35 cellular contexts compared by ENCODE assay signal in genomic region chr4:87946766-87947165, GRCh38.
"Had no signal": no experiment of that assay in that cellular context is flagged by ENCODE, and none has a peak within 500 bp of the region (broad histone marks: within the 10 kb centered on the region; RNA-seq: fewer than 3 reads in every experiment).

No MANE protein-coding gene starts in this region.

- H3K4me2 ChIP-seq: KMS-11 had no signal

- H3K9me3 ChIP-seq: MG63 had no signal

- H3K27me3 ChIP-seq: MG63 had no signal

- DNase-seq: Karpas-422, Kasumi-1, MG63, MM.1S, MV-4-11, NCI-H1048, NCI-H1092, NCI-H1092 treated with DMSO at 0.1 percent for 48 hours, NCI-H1105, NCI-H1105 treated with DMSO at 0.1 percent for 48 hours, NCI-H1417, NCI-H1417 treated with DMSO at 0.1 percent for 48 hours, NCI-H1436, NCI-H1436 treated with DMSO at 0.1 percent for 48 hours, NCI-H146, NCI-H1694, NCI-H1694 treated with DMSO at 0.1 percent for 48 hours, NCI-H187, NCI-H187 treated with DMSO at 0.1 percent for 48 hours, NCI-H1930, NCI-H2029, NCI-H2029 treated with DMSO at 0.1 percent for 48 hours, NCI-H2081, NCI-H2081 treated with DMSO at 0.1 percent for 48 hours, NCI-H2107, NCI-H2171, NCI-H2171 treated with DMSO at 0.1 percent for 48 hours, NCI-H2227 treated with DMSO at 0.1 percent for 48 hours, NCI-H226, NCI-H345, NCI-H446, NCI-H446 treated with DMSO at 0.1 percent for 48 hours, NCI-H510A, NCI-H510A treated with DMSO at 0.1 percent for 48 hours had no signal

- H3K27ac ChIP-seq: KMS-11 had no signal

- H3K9ac ChIP-seq: KMS-11 had no signal

- H3K36me3 ChIP-seq: MG63 had no signal

- H3K4me3 ChIP-seq: MG63 had no signal
